ENCODE assay signal across 1 cellular context in genomic region chr6:27388293-27389197, GRCh38.
TF ChIP-seq lines count a peak whose summit lies in the region.

Gene ZNF391, plus strand, starts transcription at chr6:27388759. Its CDS starts 11,612 bp downstream, at chr6:27400371.

TF ChIP-seq in K562, 482 proteins besides CTCF, POLR2A, EP300 and RAD21 (continued from another document and continues in another):
- TF ChIP-seq IRF9 (tag; IDR thresholded peaks at IDR 0.05) (no peak), KLF6 (CRISPR knock-in tag; IDR thresholded peaks at IDR 0.05; ENCODE audit: borderline replicate concordance) (peak; percentile 83), STAG1 (CRISPR knock-in tag; IDR thresholded peaks at IDR 0.05; ENCODE audit: borderline replicate concordance) (no peak), PATZ1 (CRISPR knock-in tag; IDR thresholded peaks at IDR 0.05; ENCODE audit: borderline replicate concordance) (no peak), ZNF41 (CRISPR knock-in tag; conservative IDR thresholded peaks at IDR 0.05) (peak; percentile 68; the same call in 1 of the 2 replicates), ZKSCAN8 (CRISPR knock-in tag; IDR thresholded peaks at IDR 0.05) (no peak), ZBTB9 (CRISPR knock-in tag; IDR thresholded peaks at IDR 0.05) (no peak), CC2D1A (IDR thresholded peaks at IDR 0.05) (peak; percentile 97), ASH1L (IDR thresholded peaks at IDR 0.05; ENCODE audit: borderline replicate concordance, low read depth, partially characterized antibody) (no peak), ZNF398 (CRISPR knock-in tag; IDR thresholded peaks at IDR 0.05) (no peak), NR0B1 (IDR thresholded peaks at IDR 0.05; ENCODE audit: partially characterized antibody) (no peak), ZNF507 (tag; conservative IDR thresholded peaks at IDR 0.05) (no peak), TGIF2 (CRISPR knock-in tag; IDR thresholded peaks at IDR 0.05) (no peak), ZC3H4 (CRISPR knock-in tag; IDR thresholded peaks at IDR 0.05; ENCODE audit: borderline replicate concordance) (no peak), GATAD2B (IDR thresholded peaks at IDR 0.05; ENCODE audit: borderline replicate concordance) (peak; percentile 62; the same call in 1 of the 2 replicates), FOXA1 (IDR thresholded peaks at IDR 0.05; ENCODE audit: borderline replicate concordance) (no peak), RERE (CRISPR knock-in tag; IDR thresholded peaks at IDR 0.05; ENCODE audit: borderline replicate concordance) (no peak), ZNF511 (CRISPR knock-in tag; IDR thresholded peaks at IDR 0.05) (peak; percentile 59; the same call in 1 of the 2 replicates), HMBOX1 (IDR thresholded peaks at IDR 0.05) (peak; percentile 71; the same call in 1 of the 2 replicates), HNRNPL (IDR thresholded peaks at IDR 0.05; ENCODE audit: low read depth, low read length) (no peak), CTBP1 (IDR thresholded peaks at IDR 0.05; ENCODE audit: borderline replicate concordance) (peak; percentile 93), IRF2 (CRISPR knock-in tag; IDR thresholded peaks at IDR 0.05) (no peak), RFX1 (IDR thresholded peaks at IDR 0.05) (no peak), ADNP (tag; IDR thresholded peaks at IDR 0.05) (no peak; the same call in 1 of the 2 replicates), PHF8 (IDR thresholded peaks at IDR 0.05; ENCODE audit: borderline replicate concordance, low read length) (peak; percentile 99), ZNF639 (CRISPR knock-in tag; conservative IDR thresholded peaks at IDR 0.05 in 1 of 2, IDR thresholded peaks at IDR 0.05 in 1 of 2) (peak in 1 of 2 experiments; percentile 39; a peak in 1 of 4 replicates), IFI16 (CRISPR knock-in tag; IDR thresholded peaks at IDR 0.05) (no peak), CREB3L1 (IDR thresholded peaks at IDR 0.05; ENCODE audit: borderline replicate concordance, low read depth) (peak; percentile 83; the same call in 1 of the 2 replicates), FUS (optimal IDR thresholded peaks at IDR 0.05; ENCODE audit: low read depth, low read length) (no peak), NCOA2 (IDR thresholded peaks at IDR 0.05; ENCODE audit: partially characterized antibody in 2 of 2) (no peak), NR4A1 (CRISPR knock-in tag; IDR thresholded peaks at IDR 0.05) (peak; percentile 78; the same call in 1 of the 2 replicates), NR4A1 (tag; IDR thresholded peaks at IDR 0.05) (peak; percentile 83), ARID3B (CRISPR knock-in tag; IDR thresholded peaks at IDR 0.05; ENCODE audit: borderline replicate concordance) (peak; percentile 54; the same call in 1 of the 2 replicates), ZNF830 (CRISPR knock-in tag; IDR thresholded peaks at IDR 0.05) (no peak)
